In the genomic region with DNA sequence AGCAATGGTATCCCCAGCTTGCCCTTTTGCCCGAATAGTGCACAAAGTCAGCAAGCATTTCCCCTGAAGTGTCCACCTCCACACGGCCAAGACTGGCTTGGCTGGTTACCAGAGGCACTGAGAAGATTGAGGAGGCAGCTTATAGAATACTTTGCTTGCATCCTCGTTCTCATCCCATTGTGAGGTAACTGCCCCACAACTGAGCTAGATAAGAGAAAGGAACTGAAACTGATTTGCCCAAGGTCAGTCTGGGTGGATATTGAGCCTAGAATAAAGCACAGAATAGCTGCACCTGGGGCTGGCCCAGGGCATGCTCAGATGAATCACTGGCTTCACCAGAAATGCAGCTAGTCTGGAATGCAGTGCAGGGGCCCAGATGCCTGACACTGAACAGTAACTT, we compare ENCODE assay signal across 1 cellular context.
TF ChIP-seq lines count a peak whose summit lies in the region.

No MANE protein-coding gene starts in this region.

TF ChIP-seq in K562, 482 proteins besides CTCF, POLR2A, EP300 and RAD21 (continued from another document):
- TF ChIP-seq, protein P1, sequence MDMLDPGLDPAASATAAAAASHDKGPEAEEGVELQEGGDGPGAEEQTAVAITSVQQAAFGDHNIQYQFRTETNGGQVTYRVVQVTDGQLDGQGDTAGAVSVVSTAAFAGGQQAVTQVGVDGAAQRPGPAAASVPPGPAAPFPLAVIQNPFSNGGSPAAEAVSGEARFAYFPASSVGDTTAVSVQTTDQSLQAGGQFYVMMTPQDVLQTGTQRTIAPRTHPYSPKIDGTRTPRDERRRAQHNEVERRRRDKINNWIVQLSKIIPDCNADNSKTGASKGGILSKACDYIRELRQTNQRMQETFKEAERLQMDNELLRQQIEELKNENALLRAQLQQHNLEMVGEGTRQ (CRISPR knock-in tag; IDR thresholded peaks at IDR 0.05) = no peak
- no peak for TF ChIP-seq FOXA1 (IDR thresholded peaks at IDR 0.05; ENCODE audit: borderline replicate concordance)
- no peak for TF ChIP-seq HEY1 (CRISPR knock-in tag; IDR thresholded peaks at IDR 0.05; ENCODE audit: borderline replicate concordance)
- TF ChIP-seq HIVEP1 (CRISPR knock-in tag; IDR thresholded peaks at IDR 0.05) = no peak
- TF ChIP-seq ZNF408 (CRISPR knock-in tag; IDR thresholded peaks at IDR 0.05; ENCODE audit: low read depth) = no peak
- no peak for TF ChIP-seq SREBF1 (IDR thresholded peaks at IDR 0.05; ENCODE audit: borderline replicate concordance, low read depth, low read length)
- TF ChIP-seq, protein P2, sequence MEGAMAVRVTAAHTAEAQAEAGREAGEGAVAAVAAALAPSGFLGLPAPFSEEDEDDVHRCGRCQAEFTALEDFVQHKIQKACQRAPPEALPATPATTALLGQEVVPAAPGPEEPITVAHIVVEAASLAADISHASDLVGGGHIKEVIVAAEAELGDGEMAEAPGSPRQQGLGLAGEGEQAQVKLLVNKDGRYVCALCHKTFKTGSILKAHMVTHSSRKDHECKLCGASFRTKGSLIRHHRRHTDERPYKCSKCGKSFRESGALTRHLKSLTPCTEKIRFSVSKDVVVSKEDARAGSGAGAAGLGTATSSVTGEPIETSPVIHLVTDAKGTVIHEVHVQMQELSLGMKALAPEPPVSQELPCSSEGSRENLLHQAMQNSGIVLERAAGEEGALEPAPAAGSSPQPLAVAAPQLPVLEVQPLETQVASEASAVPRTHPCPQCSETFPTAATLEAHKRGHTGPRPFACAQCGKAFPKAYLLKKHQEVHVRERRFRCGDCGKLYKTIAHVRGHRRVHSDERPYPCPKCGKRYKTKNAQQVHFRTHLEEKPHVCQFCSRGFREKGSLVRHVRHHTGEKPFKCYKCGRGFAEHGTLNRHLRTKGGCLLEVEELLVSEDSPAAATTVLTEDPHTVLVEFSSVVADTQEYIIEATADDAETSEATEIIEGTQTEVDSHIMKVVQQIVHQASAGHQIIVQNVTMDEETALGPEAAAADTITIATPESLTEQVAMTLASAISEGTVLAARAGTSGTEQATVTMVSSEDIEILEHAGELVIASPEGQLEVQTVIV (CRISPR knock-in tag; IDR thresholded peaks at IDR 0.05; ENCODE audit: borderline replicate concordance) = no peak
- TF ChIP-seq, protein P3, sequence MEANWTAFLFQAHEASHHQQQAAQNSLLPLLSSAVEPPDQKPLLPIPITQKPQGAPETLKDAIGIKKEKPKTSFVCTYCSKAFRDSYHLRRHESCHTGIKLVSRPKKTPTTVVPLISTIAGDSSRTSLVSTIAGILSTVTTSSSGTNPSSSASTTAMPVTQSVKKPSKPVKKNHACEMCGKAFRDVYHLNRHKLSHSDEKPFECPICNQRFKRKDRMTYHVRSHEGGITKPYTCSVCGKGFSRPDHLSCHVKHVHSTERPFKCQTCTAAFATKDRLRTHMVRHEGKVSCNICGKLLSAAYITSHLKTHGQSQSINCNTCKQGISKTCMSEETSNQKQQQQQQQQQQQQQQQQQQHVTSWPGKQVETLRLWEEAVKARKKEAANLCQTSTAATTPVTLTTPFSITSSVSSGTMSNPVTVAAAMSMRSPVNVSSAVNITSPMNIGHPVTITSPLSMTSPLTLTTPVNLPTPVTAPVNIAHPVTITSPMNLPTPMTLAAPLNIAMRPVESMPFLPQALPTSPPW (CRISPR knock-in tag; IDR thresholded peaks at IDR 0.05) = no peak
- TF ChIP-seq XRCC4 (IDR thresholded peaks at IDR 0.05; ENCODE audit: extremely low read depth, insufficient read depth, insufficient read length) = no peak
- peak; percentile 25; the same call in 1 of the 2 replicates for TF ChIP-seq CBFA2T3 (IDR thresholded peaks at IDR 0.05)
- TF ChIP-seq RCOR1 (IDR thresholded peaks at IDR 0.05; ENCODE audit: borderline replicate concordance in 1 of 2, low read depth in 2 of 2, low read length in 2 of 2) = peak in 1 of 2 experiments; percentile 92; a peak in 2 of 4 replicates
- TF ChIP-seq ZNF41 (CRISPR knock-in tag; conservative IDR thresholded peaks at IDR 0.05) = no peak
- TF ChIP-seq CBFA2T2 (conservative IDR thresholded peaks at IDR 0.05) = 0 out of 2 replicates have a peak, but pooled peaks have one; percentile 1
- no peak for TF ChIP-seq CREB1 (IDR thresholded peaks at IDR 0.05)
- no peak for TF ChIP-seq CREB1 (CRISPR knock-in tag; IDR thresholded peaks at IDR 0.05)
TF ChIP-seq in K562: peak in this region for 9.
